In the genomic region with DNA sequence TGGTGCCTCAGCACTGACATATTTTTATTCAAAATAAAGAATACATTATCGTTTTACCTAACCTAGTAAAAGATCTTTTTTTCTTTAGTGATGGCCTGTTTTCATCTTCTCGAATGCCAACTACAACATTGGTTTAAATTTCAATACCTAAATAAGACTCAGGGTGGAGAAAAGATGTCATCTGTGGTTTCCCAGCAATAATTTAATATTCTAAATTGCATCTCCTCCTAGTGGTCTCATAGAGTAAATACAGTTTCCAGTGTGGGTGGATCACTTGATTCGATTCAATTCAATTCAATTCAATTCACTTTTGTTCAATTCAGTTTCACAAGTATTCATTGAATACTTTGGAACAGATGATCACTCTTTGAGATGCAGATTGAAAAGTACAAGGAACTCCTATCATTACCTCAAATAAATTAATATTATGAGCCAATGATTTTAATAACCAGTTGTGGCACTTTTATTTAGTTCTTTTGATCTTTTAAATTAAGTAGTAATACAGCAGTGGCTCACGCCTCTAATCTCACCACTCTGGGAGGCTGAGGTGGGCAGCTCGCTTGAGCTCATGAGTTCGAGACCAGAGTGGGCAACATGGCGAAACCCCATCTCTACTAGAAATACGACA, we compare ENCODE assay signal across 8 cellular contexts.
A peak's percentile ranks its signal among the peaks of the same experiment; 100 is the strongest.
DNase-seq lines count a peak whose midpoint lies in the region; ATAC-seq and TF ChIP-seq lines count a peak whose summit lies in the region.

No MANE protein-coding gene starts in this region.

- H3K4me1 Mint-ChIP-seq in naive thymus-derived CD4-positive, alpha-beta T cell = no peaks in the 10 kb centered on the region

- POLR2A ChIA-PET in naive thymus-derived CD4-positive, alpha-beta T cell (lab: Charles Lee) = no interaction called here

- H3K27me3 Mint-ChIP-seq in naive thymus-derived CD4-positive, alpha-beta T cell = no peaks in the 10 kb centered on the region

- peaks cover 0 to 13% (median 4%) of the 10 kb centered on the region in 11 donors for H3K9me3 Mint-ChIP-seq in naive thymus-derived CD4-positive, alpha-beta T cell

- no peaks in the 10 kb centered on the region for H3K36me3 ChIP-seq in lower lobe of right lung
- no peaks in the 10 kb centered on the region for H3K36me3 ChIP-seq in naive thymus-derived CD4-positive, alpha-beta T cell (ENCODE audit: control insufficient read depth in 2 of 3, insufficient read depth in 3 of 3, low read length in 3 of 3)

- peak; percentile 69 for TF ChIP-seq CTCF in lower lobe of right lung (IDR thresholded peaks at IDR 0.05)

- DNase-seq in COR-L47 (lab: John Stamatoyannopoulos, UW) (peak; percentile 27), astrocyte of the hippocampus (ENCODE audit: low read depth, low spot score) (peak; percentile 32), lower lobe of right lung (no peak), hippocampal formation (lab: John Stamatoyannopoulos, UW) (no peak), NOMO-1 treated with DMSO at 0.1 percent for 48 hours (lab: John Stamatoyannopoulos, UW; ENCODE audit: unreplicated experiment) (no peak)
- DNase-seq in naive thymus-derived CD4-positive, alpha-beta T cell = no peak
- no peak for DNase-seq in activated T-cell treated with anti-CD3 and anti-CD28 coated beads, Interleukin-2, amount 50 U/mL, for 48 hours

- no peak overlapping the region for H3K27ac Mint-ChIP-seq in naive thymus-derived CD4-positive, alpha-beta T cell

- intact Hi-C loops in lower lobe of right lung (cut with DNase I) = loop anchor here (10.0 kb wide), 1 partner anchor 427 kb away; a partner anchor contains a TSS
- intact Hi-C loops in naive thymus-derived CD4-positive, alpha-beta T cell (cut with micrococcal nuclease) = loop anchor here in 1 of 2 donors (5.0 kb wide), 1 partner anchor 430 kb away; a partner anchor contains a TSS

- no peak overlapping the region for H3K4me3 Mint-ChIP-seq in naive thymus-derived CD4-positive, alpha-beta T cell

- H3K36me3 Mint-ChIP-seq in naive thymus-derived CD4-positive, alpha-beta T cell = no peaks in the 10 kb centered on the region

- peaks cover 5% of the 10 kb centered on the region for H3K4me1 ChIP-seq in lower lobe of right lung
- no peaks in the 10 kb centered on the region for H3K4me1 ChIP-seq in naive thymus-derived CD4-positive, alpha-beta T cell (ENCODE audit: control insufficient read depth in 2 of 2, insufficient read depth in 2 of 2, low read length in 2 of 2)

- no peak overlapping the region for H3K27ac ChIP-seq in lower lobe of right lung
- no peak overlapping the region for H3K27ac ChIP-seq in naive thymus-derived CD4-positive, alpha-beta T cell (ENCODE audit: low read depth, low read length)

- H3K9me3 ChIP-seq in lower lobe of right lung = no peaks in the 10 kb centered on the region
- no peaks in the 10 kb centered on the region for H3K9me3 ChIP-seq in naive thymus-derived CD4-positive, alpha-beta T cell (ENCODE audit: control insufficient read depth in 2 of 3, low read length in 3 of 3)

- no peak overlapping the region for H3K4me3 ChIP-seq in lower lobe of right lung
- no peak overlapping the region for H3K4me3 ChIP-seq in naive thymus-derived CD4-positive, alpha-beta T cell (ENCODE audit: low read length)

- CTCF ChIA-PET in naive thymus-derived CD4-positive, alpha-beta T cell (lab: Charles Lee) = no interaction called here

- no peaks in the 10 kb centered on the region for H3K27me3 ChIP-seq in lower lobe of right lung (ENCODE audit: low read depth)
- no peaks in the 10 kb centered on the region for H3K27me3 ChIP-seq in naive thymus-derived CD4-positive, alpha-beta T cell (ENCODE audit: control insufficient read depth in 2 of 2, insufficient read depth in 2 of 2, low read length in 2 of 2)

- ATAC-seq in HG03354 (IDR thresholded peaks at IDR 0.05; ENCODE audit: poor library complexity, severe bottlenecking, unreplicated experiment) = peak; percentile 70
- peak in 1 of 2 donors; percentile 61 for ATAC-seq in lower lobe of right lung
- no peak for ATAC-seq in naive thymus-derived CD4-positive, alpha-beta T cell

Comparison
In these comparisons a context has a peak if more than half of its experiments do, and no peak if none do; other contexts are left out.
1. DNase-seq: peak in COR-L47 (single experiment) and astrocyte of the hippocampus (single experiment); none in lower lobe of right lung (single experiment), hippocampal formation (0 of 2), NOMO-1 treated with DMSO at 0.1 percent for 48 hours (single experiment), naive thymus-derived CD4-positive, alpha-beta T cell (0 of 9) and activated T-cell treated with anti-CD3 and anti-CD28 coated beads, Interleukin-2, amount 50 U/mL, for 48 hours (0 of 2).